8 cellular contexts compared by ENCODE assay signal in genomic region chr5:177362871-177363507, GRCh38. TPM values are rescaled to one million over a fixed set of nuclear protein-coding genes. Genes with fewer than 3 reads are reported as not detected.
DNase-seq lines count a peak whose midpoint lies in the region; ATAC-seq and TF ChIP-seq lines count a peak whose summit lies in the region.

No MANE protein-coding gene starts in this region.

- H3K9me3 ChIP-seq in cardiac muscle cell (ENCODE audit: low read depth): no peaks in the 10 kb centered on the region

- H3K27me3 Mint-ChIP-seq in activated naive CD4-positive, alpha-beta T cell treated with anti-CD3 and anti-CD28 coated beads for 36 hours (ENCODE audit: low read depth): no peaks in the 10 kb centered on the region

- peaks cover 74% of the 10 kb centered on the region for H3K4me1 Mint-ChIP-seq in activated naive CD4-positive, alpha-beta T cell treated with anti-CD3 and anti-CD28 coated beads for 36 hours (ENCODE audit: low read depth)

- DNase-seq in GM12864 (ENCODE audit: low read depth): no peak
- DNase-seq in RPMI7951 (ENCODE audit: low read depth): peak; percentile 40
- peak; percentile 89 for DNase-seq in activated naive CD4-positive, alpha-beta T cell treated with anti-CD3 and anti-CD28 coated beads for 36 hours
- DNase-seq in cardiac muscle cell (ENCODE audit: low read depth in 1 of 2, low spot score in 1 of 2): peak; percentile 54 to 79
- DNase-seq in retinal pigment epithelial cell (ENCODE audit: low read depth): no peak

- H3K27me3 ChIP-seq in cardiac muscle cell: no peaks in the 10 kb centered on the region

- ATAC-seq in HG03108 (IDR thresholded peaks at IDR 0.05; ENCODE audit: unreplicated experiment) (peak; percentile 32), HG02678 (IDR thresholded peaks at IDR 0.05; ENCODE audit: unreplicated experiment) (no peak), GM19467 (IDR thresholded peaks at IDR 0.05; ENCODE audit: unreplicated experiment) (no peak)

- H3K27ac Mint-ChIP-seq in activated naive CD4-positive, alpha-beta T cell treated with anti-CD3 and anti-CD28 coated beads for 36 hours: peak overlapping the region; percentile 84

- H3K4me3 ChIP-seq in GM12864 (ENCODE audit: low read depth, low read length) (peak overlapping the region; percentile 45), cardiac muscle cell (peak overlapping the region; percentile 20), retinal pigment epithelial cell (ENCODE audit: low read length) (peak overlapping the region; percentile 59)

- H3K4me1 ChIP-seq in cardiac muscle cell (ENCODE audit: low read depth): peaks cover 43% of the 10 kb centered on the region

- CTCF ChIA-PET in activated naive CD4-positive, alpha-beta T cell treated with anti-CD3 and anti-CD28 coated beads for 36 hours (lab: Charles Lee): interaction anchor here (1.0 to 2.6 kb wide), 4 partner anchors 8 to 40 kb away, joined by 3 to 14 read pairs (median 5); no protein-coding TSS in a partner anchor

- peak overlapping the region; percentile 75 for H3K4me3 Mint-ChIP-seq in activated naive CD4-positive, alpha-beta T cell treated with anti-CD3 and anti-CD28 coated beads for 36 hours

- TF ChIP-seq CTCF in GM12864 (IDR thresholded peaks at IDR 0.05; ENCODE audit: low read depth, low read length, missing control alignments) (no peak), cardiac muscle cell (IDR thresholded peaks at IDR 0.05; ENCODE audit: low read depth, low read length) (no peak), retinal pigment epithelial cell (conservative IDR thresholded peaks at IDR 0.05; ENCODE audit: low read depth, low read length) (no peak)

- peaks cover 5% of the 10 kb centered on the region for H3K36me3 Mint-ChIP-seq in activated naive CD4-positive, alpha-beta T cell treated with anti-CD3 and anti-CD28 coated beads for 36 hours (ENCODE audit: low read depth)

- no peaks in the 10 kb centered on the region for H3K36me3 ChIP-seq in cardiac muscle cell

- intact Hi-C loops in activated naive CD4-positive, alpha-beta T cell treated with anti-CD3 and anti-CD28 coated beads for 36 hours (cut with micrococcal nuclease): loop anchor here (1.0 to 2.0 kb wide), 4 partner anchors 9 to 64 kb away; partner anchors contain the start of genes GRK6 and LMAN2

- H3K27ac ChIP-seq in cardiac muscle cell: peak overlapping the region; percentile 76

- no peaks in the 10 kb centered on the region for H3K9me3 Mint-ChIP-seq in activated naive CD4-positive, alpha-beta T cell treated with anti-CD3 and anti-CD28 coated beads for 36 hours

RNA-seq across cellular contexts. Expression of gene RGS14, which starts 5.3 kb away (rescaled TPM):
- total RNA-seq in RPMI7951 (2014; rRNA removed; shearing (Covaris generic)): 4.6 and 10.2 TPM in 2 replicates
- 10 to 100 TPM; 34.6 to 39.2 TPM for total RNA-seq in activated naive CD4-positive, alpha-beta T cell treated with anti-CD3 and anti-CD28 coated beads for 36 hours
- 68.1 and 139 TPM in 2 replicates for total RNA-seq in cardiac muscle cell
- polyA plus RNA-seq in cardiac muscle cell: 33.6 and 76.5 TPM in 2 replicates

RNA-seq across cellular contexts. Expression of gene LMAN2, which starts 11.5 kb away (rescaled TPM):
- total RNA-seq in RPMI7951 (2014; rRNA removed; shearing (Covaris generic)): 273 and 306 TPM in 2 replicates
- 10 to 100 TPM; 82.2 to 83.9 TPM for total RNA-seq in activated naive CD4-positive, alpha-beta T cell treated with anti-CD3 and anti-CD28 coated beads for 36 hours
- 163 and 198 TPM in 2 replicates for total RNA-seq in cardiac muscle cell
- 213 and 261 TPM in 2 replicates for polyA plus RNA-seq in cardiac muscle cell

RNA-seq across cellular contexts. Expression of gene SLC34A1, which starts 21.2 kb away (rescaled TPM):
- not detected in 2 replicates for total RNA-seq in RPMI7951 (2014; rRNA removed; shearing (Covaris generic))
- not detected for total RNA-seq in activated naive CD4-positive, alpha-beta T cell treated with anti-CD3 and anti-CD28 coated beads for 36 hours
- total RNA-seq in cardiac muscle cell: not detected in 2 replicates
- not detected in 2 replicates for polyA plus RNA-seq in cardiac muscle cell

RNA-seq across cellular contexts. Expression of gene PFN3, which starts 37.5 kb away (rescaled TPM):
- not detected in 2 replicates for total RNA-seq in RPMI7951 (2014; rRNA removed; shearing (Covaris generic))
- not detected for total RNA-seq in activated naive CD4-positive, alpha-beta T cell treated with anti-CD3 and anti-CD28 coated beads for 36 hours
- total RNA-seq in cardiac muscle cell: not detected in 2 replicates
- not detected in 2 replicates for polyA plus RNA-seq in cardiac muscle cell

RNA-seq across cellular contexts. Expression of gene F12, which starts 46.4 kb away (rescaled TPM):
- 0.12 and 0.59 TPM in 2 replicates for total RNA-seq in RPMI7951 (2014; rRNA removed; shearing (Covaris generic))
- 1 to 10 TPM; 3.2 to 5.4 TPM for total RNA-seq in activated naive CD4-positive, alpha-beta T cell treated with anti-CD3 and anti-CD28 coated beads for 36 hours
- 3.4 and 4.6 TPM in 2 replicates for total RNA-seq in cardiac muscle cell
- polyA plus RNA-seq in cardiac muscle cell: 5.0 and 13.6 TPM in 2 replicates

Comparison
In these comparisons a context has a peak if more than half of its experiments do, and no peak if none do; other contexts are left out.
1. DNase-seq: peak in RPMI7951 (single experiment), activated naive CD4-positive, alpha-beta T cell treated with anti-CD3 and anti-CD28 coated beads for 36 hours (single experiment) and cardiac muscle cell (2 of 2); none in GM12864 (single experiment) and retinal pigment epithelial cell (single experiment).
2. Peak in every context shown above with its lines, with median percentiles within 50 percentile points of each other: H3K4me3 ChIP-seq.